ENCODE assay signal across 1 cellular context in the genomic region with DNA sequence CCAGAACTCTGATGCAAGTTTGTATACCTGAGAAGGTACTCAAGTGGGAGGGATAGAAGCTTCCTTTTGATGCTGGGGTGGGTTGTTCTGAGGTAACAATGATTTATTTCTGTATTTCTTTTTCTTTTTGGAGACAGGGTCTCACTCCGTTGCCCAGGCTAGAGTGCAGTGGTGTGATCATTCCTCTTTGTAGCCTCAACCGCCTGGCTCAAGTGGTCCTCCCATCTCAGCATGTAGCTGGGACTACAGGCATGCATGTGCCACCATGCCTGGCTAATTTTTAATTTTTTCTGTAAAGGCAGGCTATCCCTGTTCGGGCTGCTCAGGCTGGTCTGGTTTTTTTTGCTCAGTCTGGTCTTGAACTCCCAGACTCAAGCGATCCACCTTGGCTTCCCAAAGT.
TF ChIP-seq lines count a peak whose summit lies in the region.

No MANE protein-coding gene starts in this region.

TF ChIP-seq in GM12878, 131 proteins besides CTCF, POLR2A, EP300 and RAD21:
- TF ChIP-seq ZSCAN29 (IDR thresholded peaks at IDR 0.05), result no peak
- TF ChIP-seq, protein P1, sequence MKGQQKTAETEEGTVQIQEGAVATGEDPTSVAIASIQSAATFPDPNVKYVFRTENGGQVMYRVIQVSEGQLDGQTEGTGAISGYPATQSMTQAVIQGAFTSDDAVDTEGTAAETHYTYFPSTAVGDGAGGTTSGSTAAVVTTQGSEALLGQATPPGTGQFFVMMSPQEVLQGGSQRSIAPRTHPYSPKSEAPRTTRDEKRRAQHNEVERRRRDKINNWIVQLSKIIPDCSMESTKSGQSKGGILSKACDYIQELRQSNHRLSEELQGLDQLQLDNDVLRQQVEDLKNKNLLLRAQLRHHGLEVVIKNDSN (IDR thresholded peaks at IDR 0.05; ENCODE audit: borderline replicate concordance, extremely low read length, insufficient read depth, low read depth, low read length), result no peak
